Comparison of ENCODE assay signal across 8 cellular contexts in genomic region chr16:68843482-68844210, GRCh38. TPM values are rescaled to one million over a fixed set of nuclear protein-coding genes. Genes with fewer than 3 reads are reported as not detected.
DNase-seq lines count a peak whose midpoint lies in the region; ATAC-seq and TF ChIP-seq lines count a peak whose summit lies in the region.

TANGO6 (plus strand) TSS chr16:68843531; CDS start chr16:68843618, 87 bp downstream.

- H3K79me2 ChIP-seq in OCI-LY1 (ENCODE audit: insufficient read depth, low read length), result peaks cover 5% of the 10 kb centered on the region; the same call in 1 of the 2 replicates

- H3K36me3 Mint-ChIP-seq in Calu3 (ENCODE audit: insufficient read depth, unreplicated experiment), result peaks cover 30% of the 10 kb centered on the region

- H3K27ac Mint-ChIP-seq in Calu3 (ENCODE audit: unreplicated experiment), result peak within 1 kb of the TSS; percentile 27

- H3K4me1 ChIP-seq in HUES6 (ENCODE audit: control insufficient read depth, insufficient read depth, low read length) (0 out of 2 replicates have a peak, but pooled peaks cover 6% of the 10 kb centered on the region), OCI-LY1 (ENCODE audit: insufficient read depth, low read length, severe bottlenecking) (peaks cover 15% of the 10 kb centered on the region)

- peak within 1 kb of the TSS; percentile 84 for H3K9ac ChIP-seq in HUES6 (ENCODE audit: low read length)
- H3K9ac ChIP-seq in OCI-LY1 (ENCODE audit: low read length), result peak within 1 kb of the TSS; percentile 83

- H3K36me3 ChIP-seq in HUES6 (ENCODE audit: control insufficient read depth, insufficient read depth, low read length) (no peaks in the 10 kb centered on the region), OCI-LY1 (ENCODE audit: insufficient read depth, low read length) (no peaks in the 10 kb centered on the region)

- peak; percentile 92 for DNase-seq in Calu3
- DNase-seq in activated CD8-positive, alpha-beta memory T cell treated with anti-CD3 and anti-CD28 coated beads, Interleukin-2, amount 50 U/mL, for 4 hours, result peak; percentile 95
- DNase-seq in epidermal melanocyte (ENCODE audit: insufficient read length, low spot score), result peak; percentile 64
- DNase-seq in middle frontal gyrus (ENCODE audit: extremely low spot score, low spot score), result peak; percentile 58
- peak; percentile 76 to 85 for DNase-seq in stimulated activated CD8-positive, alpha-beta memory T cell treated with anti-CD3 and anti-CD28 coated beads, Interleukin-4, amount 100 ng/mL, for 1 hour (ENCODE audit: low read depth in 2 of 2, low spot score in 1 of 2)

- H3K27me3 Mint-ChIP-seq in Calu3 (ENCODE audit: unreplicated experiment), result no peaks in the 10 kb centered on the region

- no peaks in the 10 kb centered on the region for H3K9me2 ChIP-seq in OCI-LY1 (ENCODE audit: low read depth, low read length)

- H3K27me3 ChIP-seq in HUES6 (ENCODE audit: control insufficient read depth, insufficient read depth, low read length) (no peaks in the 10 kb centered on the region), OCI-LY1 (ENCODE audit: insufficient read depth, low read length) (no peaks in the 10 kb centered on the region)

- H3K4me1 Mint-ChIP-seq in Calu3 (ENCODE audit: low read depth, unreplicated experiment), result peaks cover 8% of the 10 kb centered on the region

- peak within 1 kb of the TSS; percentile 80 for H2AFZ ChIP-seq in OCI-LY1 (ENCODE audit: low read length)

- H3K4me3 ChIP-seq in HUES6 (ENCODE audit: low read depth, low read length) (peak within 1 kb of the TSS; percentile 90), OCI-LY1 (ENCODE audit: low read depth, low read length, poor library complexity, severe bottlenecking) (peak within 1 kb of the TSS; percentile 72)

- intact Hi-C loops in Calu3 (cut with micrococcal nuclease; ENCODE audit: unreplicated experiment), result loop anchor here (5.0 kb wide), 2 partner anchors 136 to 316 kb away; no protein-coding TSS in a partner anchor

- no peaks in the 10 kb centered on the region for H3F3A ChIP-seq in OCI-LY1 (ENCODE audit: insufficient read depth, low read length)

- peak; percentile 86 for ATAC-seq in GM21423 (IDR thresholded peaks at IDR 0.05; ENCODE audit: unreplicated experiment)

- CTCF ChIA-PET in Calu3 (lab: Charles Lee), result interaction anchor here (1.0 to 2.5 kb wide), 3 partner anchors 136 to 280 kb away, joined by 3 to 7 read pairs (median 4); no protein-coding TSS in a partner anchor

- TF ChIP-seq CTCF in Calu3 (IDR thresholded peaks at IDR 0.05; ENCODE audit: unreplicated experiment) (peak; percentile 21), OCI-LY1 (IDR thresholded peaks at IDR 0.05; ENCODE audit: low read length) (peak; percentile 65)

- peak within 1 kb of the TSS; percentile 89 for H3K4me2 ChIP-seq in OCI-LY1 (ENCODE audit: low read length)

- H3K9me3 Mint-ChIP-seq in Calu3 (ENCODE audit: low read depth, unreplicated experiment), result no peaks in the 10 kb centered on the region

- H4K20me1 ChIP-seq in OCI-LY1 (ENCODE audit: insufficient read depth, low read length), result no peaks in the 10 kb centered on the region

- H3K4me3 Mint-ChIP-seq in Calu3 (ENCODE audit: low read depth, unreplicated experiment), result peak within 1 kb of the TSS; percentile 69

- BruUV-seq in Calu3 (replicated peaks; lab: Mats Ljungman, UMichigan), result no TSS peak

- H3K9me3 ChIP-seq in HUES6 (ENCODE audit: control insufficient read depth, insufficient read depth, low read depth, low read length) (no peaks in the 10 kb centered on the region), OCI-LY1 (ENCODE audit: low read length) (no peaks in the 10 kb centered on the region)

- peak within 1 kb of the TSS; percentile 80; the same call in 1 of the 2 replicates for H3K27ac ChIP-seq in HUES6 (ENCODE audit: low read depth, low read length)
- peak within 1 kb of the TSS; percentile 28 for H3K27ac ChIP-seq in OCI-LY1 (ENCODE audit: low read depth, low read length, poor library complexity, severe bottlenecking)

RNA-seq across cellular contexts. Expression of gene TANGO6, which starts in this region (rescaled TPM):
- total RNA-seq in Calu3 (2022), result 18.0 TPM in 2 replicates

Comparison
In these comparisons a context has a peak if more than half of its experiments do, and no peak if none do; other contexts are left out.
1. Peak in every context shown above with its lines: DNase-seq, ATAC-seq, H3K4me3 ChIP-seq and H3K27ac ChIP-seq.